In the genomic region with DNA sequence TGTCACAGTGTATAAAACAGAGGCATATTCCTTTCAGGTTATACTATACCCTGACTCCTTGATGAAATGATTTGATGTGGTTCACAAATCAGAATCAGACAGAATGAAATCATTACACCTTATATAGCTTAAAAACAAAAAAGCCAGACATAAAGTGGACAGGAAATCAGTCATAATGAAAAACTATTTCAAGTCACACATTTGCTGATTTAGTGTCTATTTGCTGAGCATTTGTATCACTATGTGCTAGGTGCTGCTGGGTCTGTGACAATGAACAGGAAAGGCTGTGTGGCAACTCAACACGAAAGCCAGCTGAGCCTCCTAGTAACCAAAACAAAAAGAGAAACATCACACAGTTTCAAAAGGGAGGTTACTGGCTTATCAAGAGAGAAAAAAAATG, we compare ENCODE assay signal across 8 cellular contexts.
DNase-seq lines count a peak whose midpoint lies in the region; ATAC-seq and TF ChIP-seq lines count a peak whose summit lies in the region.

No MANE protein-coding gene starts in this region.

- no peaks in the 10 kb centered on the region for H3K27me3 ChIP-seq in neutrophil

- H3K4me3 ChIP-seq in neutrophil (ENCODE audit: low read depth in 1 of 2, low read length in 1 of 2), result no peak overlapping the region

- peak overlapping the region; percentile 85 for H3K27ac ChIP-seq in neutrophil

- peaks cover 36 to 44% of the 10 kb centered on the region in 2 experiments for H3K4me1 ChIP-seq in neutrophil (ENCODE audit: control insufficient read depth in 1 of 2, insufficient read depth in 1 of 2, low read depth in 1 of 2, low read length in 1 of 2)

- no peaks in the 10 kb centered on the region for H3K9me3 ChIP-seq in neutrophil

- peak; percentile 51 for DNase-seq in Daoy (ENCODE audit: low read depth)
- peak; percentile 82 for DNase-seq in amniotic epithelial cell (ENCODE audit: low read depth)
- no peak for DNase-seq in activated gamma-delta T cell treated with Interleukin-2 at 50 U/mL for 16 hours
- no peak for DNase-seq in NCI-H1092 treated with DMSO at 0.1 percent for 48 hours (lab: John Stamatoyannopoulos, UW)
- no peak for DNase-seq in NCI-H526 (lab: John Stamatoyannopoulos, UW)

- no peak for TF ChIP-seq CTCF in neutrophil (IDR thresholded peaks at IDR 0.05)

- ATAC-seq in GM19455 (IDR thresholded peaks at IDR 0.05; ENCODE audit: unreplicated experiment), result peak; percentile 97
- ATAC-seq in HG03439 (IDR thresholded peaks at IDR 0.05; ENCODE audit: unreplicated experiment), result peak; percentile 93

- no peaks in the 10 kb centered on the region for H3K36me3 ChIP-seq in neutrophil

Comparison
In these comparisons a context has a peak if more than half of its experiments do, and no peak if none do; other contexts are left out.
1. DNase-seq: peak in Daoy (single experiment) and amniotic epithelial cell (single experiment); none in activated gamma-delta T cell treated with Interleukin-2 at 50 U/mL for 16 hours (single experiment), NCI-H1092 treated with DMSO at 0.1 percent for 48 hours (single experiment) and NCI-H526 (0 of 2).